ENCODE assay signal across 19 cellular contexts in genomic region chr15:22226034-22226790, GRCh38.
DNase-seq lines count a peak whose midpoint lies in the region; ATAC-seq and TF ChIP-seq lines count a peak whose summit lies in the region.
"Had no signal": no experiment of that assay in that cellular context is flagged by ENCODE, and none has a peak within 500 bp of the region (broad histone marks: within the 10 kb centered on the region; RNA-seq: fewer than 3 reads in every experiment).

No MANE protein-coding gene starts in this region.

- H3K4me3 Mint-ChIP-seq in activated naive CD8-positive, alpha-beta T cell treated with anti-CD3 and anti-CD28 coated beads, Interleukin-2, amount 10 ng/mL, durations not matched to agents 7 days and 5 days = no peak overlapping the region
- H3K4me3 Mint-ChIP-seq in activated naive CD8-positive, alpha-beta T cell treated with anti-CD3 and anti-CD28 coated beads, Interleukin-2, amount 50 U/mL, for 24 hours = no peak overlapping the region
- no peak overlapping the region for H3K4me3 Mint-ChIP-seq in natural killer cell treated with Interleukin-12 subunit alpha and Interleukin-12 subunit beta and Interleukin-15 and Interleukin-18, amount 100 ng/mL, for 72 hours
- no peak overlapping the region for H3K4me3 Mint-ChIP-seq in stimulated activated effector memory CD8-positive, alpha-beta T cell treated with anti-CD3 and anti-CD28 coated beads, Interleukin-12 subunit alpha, Interleukin-12 subunit beta, amount 100 ng/mL, for 72 hours

- no peaks in the 10 kb centered on the region for H3K27me3 ChIP-seq in tibial nerve

- H3K36me3 ChIP-seq in tibial nerve = no peaks in the 10 kb centered on the region

- no peak overlapping the region for H3K27ac ChIP-seq in tibial nerve
- H3K27ac ChIP-seq: GM23248 had no signal

- TF ChIP-seq EP300 in tibial nerve (IDR thresholded peaks at IDR 0.05) = no peak

- no peak for TF ChIP-seq POLR2A in tibial nerve (IDR thresholded peaks at IDR 0.05)

- WGBS in tibial nerve, 2 donors = 71 to 75% methylated on average over 12 of the region's 12 CpGs

- H3K27ac Mint-ChIP-seq in activated naive CD8-positive, alpha-beta T cell treated with anti-CD3 and anti-CD28 coated beads, Interleukin-2, amount 10 ng/mL, durations not matched to agents 7 days and 5 days = no peak overlapping the region
- no peak overlapping the region for H3K27ac Mint-ChIP-seq in activated naive CD8-positive, alpha-beta T cell treated with anti-CD3 and anti-CD28 coated beads, Interleukin-2, amount 50 U/mL, for 24 hours
- peak overlapping the region; percentile 99 to 100 for H3K27ac Mint-ChIP-seq in natural killer cell treated with Interleukin-12 subunit alpha and Interleukin-12 subunit beta and Interleukin-15 and Interleukin-18, amount 100 ng/mL, for 72 hours
- H3K27ac Mint-ChIP-seq in stimulated activated effector memory CD8-positive, alpha-beta T cell treated with anti-CD3 and anti-CD28 coated beads, Interleukin-12 subunit alpha, Interleukin-12 subunit beta, amount 100 ng/mL, for 72 hours = peak overlapping the region; percentile 48

- DNase-seq in activated naive CD8-positive, alpha-beta T cell treated with anti-CD3 and anti-CD28 coated beads, Interleukin-2, amount 10 ng/mL, durations not matched to agents 7 days and 5 days = peak; percentile 24
- DNase-seq in activated naive CD8-positive, alpha-beta T cell treated with anti-CD3 and anti-CD28 coated beads, Interleukin-2, amount 50 U/mL, for 24 hours = no peak
- peak; percentile 53 for DNase-seq in natural killer cell treated with Interleukin-12 subunit alpha and Interleukin-12 subunit beta and Interleukin-15 and Interleukin-18, amount 100 ng/mL, for 72 hours (ENCODE audit: low spot score)
- DNase-seq in stimulated activated effector memory CD8-positive, alpha-beta T cell treated with anti-CD3 and anti-CD28 coated beads, Interleukin-12 subunit alpha, Interleukin-12 subunit beta, amount 100 ng/mL, for 72 hours (ENCODE audit: low spot score in 2 of 2) = no peak
- DNase-seq in HK-2 (ENCODE audit: unreplicated experiment) = no peak
- DNase-seq in tibial nerve (ENCODE audit: low spot score in 2 of 2) = no peak
- DNase-seq: Caco-2, EL, GM23248, HCEC 1CT, IMR-90, NCI-H1417 treated with DMSO at 0.1 percent for 48 hours, NCI-H187 treated with DMSO at 0.1 percent for 48 hours, NCI-H226, NCI-H524 treated with DMSO at 0.1 percent for 48 hours, PC-3, RPMI8226 had no signal

- H3K36me3 Mint-ChIP-seq in activated naive CD8-positive, alpha-beta T cell treated with anti-CD3 and anti-CD28 coated beads, Interleukin-2, amount 10 ng/mL, durations not matched to agents 7 days and 5 days = no peaks in the 10 kb centered on the region
- no peaks in the 10 kb centered on the region for H3K36me3 Mint-ChIP-seq in activated naive CD8-positive, alpha-beta T cell treated with anti-CD3 and anti-CD28 coated beads, Interleukin-2, amount 50 U/mL, for 24 hours (ENCODE audit: low read depth)
- H3K36me3 Mint-ChIP-seq in natural killer cell treated with Interleukin-12 subunit alpha and Interleukin-12 subunit beta and Interleukin-15 and Interleukin-18, amount 100 ng/mL, for 72 hours = no peaks in the 10 kb centered on the region
- H3K36me3 Mint-ChIP-seq in stimulated activated effector memory CD8-positive, alpha-beta T cell treated with anti-CD3 and anti-CD28 coated beads, Interleukin-12 subunit alpha, Interleukin-12 subunit beta, amount 100 ng/mL, for 72 hours = no peaks in the 10 kb centered on the region

- H3K4me1 Mint-ChIP-seq in activated naive CD8-positive, alpha-beta T cell treated with anti-CD3 and anti-CD28 coated beads, Interleukin-2, amount 10 ng/mL, durations not matched to agents 7 days and 5 days = peaks cover 22% of the 10 kb centered on the region
- peaks cover 16% of the 10 kb centered on the region for H3K4me1 Mint-ChIP-seq in activated naive CD8-positive, alpha-beta T cell treated with anti-CD3 and anti-CD28 coated beads, Interleukin-2, amount 50 U/mL, for 24 hours
- peaks cover 33 to 37% of the 10 kb centered on the region in 2 donors for H3K4me1 Mint-ChIP-seq in natural killer cell treated with Interleukin-12 subunit alpha and Interleukin-12 subunit beta and Interleukin-15 and Interleukin-18, amount 100 ng/mL, for 72 hours (ENCODE audit: low read depth in 2 of 2)
- H3K4me1 Mint-ChIP-seq in stimulated activated effector memory CD8-positive, alpha-beta T cell treated with anti-CD3 and anti-CD28 coated beads, Interleukin-12 subunit alpha, Interleukin-12 subunit beta, amount 100 ng/mL, for 72 hours = peaks cover 30% of the 10 kb centered on the region

- no peak for ATAC-seq in activated naive CD8-positive, alpha-beta T cell treated with anti-CD3 and anti-CD28 coated beads, Interleukin-2, amount 10 ng/mL, durations not matched to agents 7 days and 5 days (ENCODE audit: low read depth)
- ATAC-seq in activated naive CD8-positive, alpha-beta T cell treated with anti-CD3 and anti-CD28 coated beads, Interleukin-2, amount 50 U/mL, for 24 hours = no peak
- ATAC-seq in natural killer cell treated with Interleukin-12 subunit alpha and Interleukin-12 subunit beta and Interleukin-15 and Interleukin-18, amount 100 ng/mL, for 72 hours = no peak
- no peak for ATAC-seq in stimulated activated effector memory CD8-positive, alpha-beta T cell treated with anti-CD3 and anti-CD28 coated beads, Interleukin-12 subunit alpha, Interleukin-12 subunit beta, amount 100 ng/mL, for 72 hours
- ATAC-seq in HG02623 (IDR thresholded peaks at IDR 0.05; ENCODE audit: unreplicated experiment) = no peak
- ATAC-seq: PC-3 had no signal

- H3K4me3 ChIP-seq in iPS-18c (ENCODE audit: insufficient read depth, low read depth, low read length) = 0 out of 2 replicates have a peak overlapping the region, but pooled peaks have one; percentile 20
- H3K4me3 ChIP-seq in tibial nerve = no peak overlapping the region
- H3K4me3 ChIP-seq: GM23248 had no signal

- no peaks in the 10 kb centered on the region for H3K9me3 Mint-ChIP-seq in activated naive CD8-positive, alpha-beta T cell treated with anti-CD3 and anti-CD28 coated beads, Interleukin-2, amount 10 ng/mL, durations not matched to agents 7 days and 5 days
- H3K9me3 Mint-ChIP-seq in activated naive CD8-positive, alpha-beta T cell treated with anti-CD3 and anti-CD28 coated beads, Interleukin-2, amount 50 U/mL, for 24 hours = no peaks in the 10 kb centered on the region
- no peaks in the 10 kb centered on the region for H3K9me3 Mint-ChIP-seq in natural killer cell treated with Interleukin-12 subunit alpha and Interleukin-12 subunit beta and Interleukin-15 and Interleukin-18, amount 100 ng/mL, for 72 hours
- no peaks in the 10 kb centered on the region for H3K9me3 Mint-ChIP-seq in stimulated activated effector memory CD8-positive, alpha-beta T cell treated with anti-CD3 and anti-CD28 coated beads, Interleukin-12 subunit alpha, Interleukin-12 subunit beta, amount 100 ng/mL, for 72 hours

- peaks cover 12% of the 10 kb centered on the region for H3K27me3 Mint-ChIP-seq in activated naive CD8-positive, alpha-beta T cell treated with anti-CD3 and anti-CD28 coated beads, Interleukin-2, amount 10 ng/mL, durations not matched to agents 7 days and 5 days
- peaks cover 1% of the 10 kb centered on the region for H3K27me3 Mint-ChIP-seq in activated naive CD8-positive, alpha-beta T cell treated with anti-CD3 and anti-CD28 coated beads, Interleukin-2, amount 50 U/mL, for 24 hours
- no peaks in the 10 kb centered on the region for H3K27me3 Mint-ChIP-seq in natural killer cell treated with Interleukin-12 subunit alpha and Interleukin-12 subunit beta and Interleukin-15 and Interleukin-18, amount 100 ng/mL, for 72 hours

- no peak for TF ChIP-seq CTCF in tibial nerve (IDR thresholded peaks at IDR 0.05)

- POLR2A ChIA-PET in activated naive CD8-positive, alpha-beta T cell treated with anti-CD3 and anti-CD28 coated beads, Interleukin-2, amount 10 ng/mL, durations not matched to agents 7 days and 5 days (lab: Charles Lee) = interaction anchor here (1.1 kb wide), 1 partner anchor 21 kb away, joined by 3 read pairs; no protein-coding TSS in a partner anchor

- no peaks in the 10 kb centered on the region for H3K4me1 ChIP-seq in tibial nerve

- H3K9me3 ChIP-seq in iPS-18c (ENCODE audit: control insufficient read depth, insufficient read depth, low read length) (peaks cover 47% of the 10 kb centered on the region), tibial nerve (no peaks in the 10 kb centered on the region)
- H3K9me3 ChIP-seq: Caco-2 had no signal

Comparison
In these comparisons a context has a peak if more than half of its experiments do, and no peak if none do; other contexts are left out.
1. DNase-seq: peak in activated naive CD8-positive, alpha-beta T cell treated with anti-CD3 and anti-CD28 coated beads, Interleukin-2, amount 10 ng/mL, durations not matched to agents 7 days and 5 days (single experiment) and natural killer cell treated with Interleukin-12 subunit alpha and Interleukin-12 subunit beta and Interleukin-15 and Interleukin-18, amount 100 ng/mL, for 72 hours (single experiment); none in activated naive CD8-positive, alpha-beta T cell treated with anti-CD3 and anti-CD28 coated beads, Interleukin-2, amount 50 U/mL, for 24 hours (single experiment), stimulated activated effector memory CD8-positive, alpha-beta T cell treated with anti-CD3 and anti-CD28 coated beads, Interleukin-12 subunit alpha, Interleukin-12 subunit beta, amount 100 ng/mL, for 72 hours (0 of 2), HK-2 (single experiment) and tibial nerve (0 of 2).
2. H3K27ac Mint-ChIP-seq: peak in natural killer cell treated with Interleukin-12 subunit alpha and Interleukin-12 subunit beta and Interleukin-15 and Interleukin-18, amount 100 ng/mL, for 72 hours (2 of 2) and stimulated activated effector memory CD8-positive, alpha-beta T cell treated with anti-CD3 and anti-CD28 coated beads, Interleukin-12 subunit alpha, Interleukin-12 subunit beta, amount 100 ng/mL, for 72 hours (single experiment); none in activated naive CD8-positive, alpha-beta T cell treated with anti-CD3 and anti-CD28 coated beads, Interleukin-2, amount 10 ng/mL, durations not matched to agents 7 days and 5 days (single experiment) and activated naive CD8-positive, alpha-beta T cell treated with anti-CD3 and anti-CD28 coated beads, Interleukin-2, amount 50 U/mL, for 24 hours (single experiment).